In genomic region chr9:98333703-98334582, GRCh38 we compare ENCODE assay signal across 17 cellular contexts.
DNase-seq lines count a peak whose midpoint lies in the region; ATAC-seq, FAIRE-seq and TF ChIP-seq lines count a peak whose summit lies in the region.
"Had no signal": no experiment of that assay in that cellular context is flagged by ENCODE, and none has a peak within 500 bp of the region (broad histone marks: within the 10 kb centered on the region; RNA-seq: fewer than 3 reads in every experiment).

No MANE protein-coding gene starts in this region.

- POLR2A ChIA-PET in K562 (lab: Yijun Ruan, JAX) (interaction anchor here (1.6 kb wide), 1 partner anchor 242 kb away, joined by 3 read pairs; no protein-coding TSS in a partner anchor), WTC11 (lab: Charles Lee) (no interaction called here)

- in situ Hi-C loops in K562 (cut with MboI), result no loop called here

- CTCF ChIA-PET in K562 (lab: Yijun Ruan, JAX; ENCODE audit: low intra/inter-chr PET ratio) (no interaction called here), WTC11 (lab: Charles Lee) (interaction anchor here (0.7 kb wide), 1 partner anchor 203 kb away, joined by 3 read pairs; no protein-coding TSS in a partner anchor)

- H3K4me1 ChIP-seq in K562 (replicated peaks in 1 of 2; ENCODE audit: control insufficient read depth in 2 of 2, insufficient read depth in 2 of 2, low read length in 2 of 2), result peaks cover 23 to 44% of the 10 kb centered on the region in 2 experiments
- H3K4me1 ChIP-seq: transverse colon had no signal

- no peaks in the 10 kb centered on the region for H3K9me3 Mint-ChIP-seq in WTC11

- H3K27ac Mint-ChIP-seq in WTC11, result no peak overlapping the region

- no peaks in the 10 kb centered on the region for H3K36me3 ChIP-seq in K562 (ENCODE audit: control insufficient read depth, insufficient read depth, low read length)
- H3K36me3 ChIP-seq: transverse colon had no signal

- H3K79me2 ChIP-seq in K562 (ENCODE audit: control insufficient read depth, insufficient read depth, low read length), result no peaks in the 10 kb centered on the region

- peak; percentile 28; the same call in 1 of the 3 replicates for ATAC-seq in K562
- no peak for ATAC-seq in HG03135 (IDR thresholded peaks at IDR 0.05; ENCODE audit: unreplicated experiment)
- ATAC-seq in GM19023 (IDR thresholded peaks at IDR 0.05; ENCODE audit: unreplicated experiment), result no peak
- no peak for ATAC-seq in WTC11
- ATAC-seq: right cardiac atrium had no signal

- intact Hi-C loops in K562 (cut with micrococcal nuclease), result no loop called here

- H3K4me2 ChIP-seq in K562 (ENCODE audit: insufficient read depth, low read length), result no peak overlapping the region

- H3K27me3 Mint-ChIP-seq in WTC11 (ENCODE audit: low read depth), result no peaks in the 10 kb centered on the region; the same call in 1 of the 2 replicates

- H3K27ac ChIP-seq in C4-2B (peak overlapping the region; percentile 67), K562 (ENCODE audit: extremely low read depth, low read depth, low read length) (no peak overlapping the region; the same call in 2 of the 3 replicates)
- H3K27ac ChIP-seq: dorsolateral prefrontal cortex, SK-N-MC, transverse colon had no signal

- no peaks in the 10 kb centered on the region for H3K27me3 ChIP-seq in K562 (ENCODE audit: control insufficient read depth in 2 of 2, insufficient read depth in 2 of 2, low read length in 2 of 2)
- H3K27me3 ChIP-seq: dorsolateral prefrontal cortex, transverse colon had no signal

- H3K36me3 Mint-ChIP-seq in WTC11, result no peaks in the 10 kb centered on the region

- 46% methylated on average over 4 of the region's 5 CpGs for WGBS in K562 (ENCODE audit: insufficient coverage, low coverage, missing lambda C conversion rate)

- peak; percentile 46 for DNase-seq in LoVo (ENCODE audit: low spot score)
- peak in 3 of 4 experiments; percentile 33 to 76 (median 53) for DNase-seq in K562 (ENCODE audit: extremely low read depth in 1 of 4, low spot score in 3 of 4)
- peak; percentile 69 for DNase-seq in kidney glomerular epithelial cell (lab: John Stamatoyannopoulos, UW)
- no peak for DNase-seq in stimulated activated naive CD4-positive, alpha-beta T cell treated with Interleukin-2 at 50 U/mL for 16 hours (lab: John Stamatoyannopoulos, UW)
- DNase-seq in WTC11 (ENCODE audit: low spot score), result no peak
- DNase-seq: activated CD4-positive, alpha-beta T cell treated with anti-CD3 and anti-CD28 coated beads, Interleukin-2, amount 50 U/mL, for 1 hour; activated naive CD4-positive, alpha-beta T cell treated with Interleukin-2 at 50 U/mL for 16 hours; CD4-positive, CD25-positive, alpha-beta regulatory T cell; dorsolateral prefrontal cortex; NCI-H1092 treated with DMSO at 0.1 percent for 48 hours; NCI-H510A treated with DMSO at 0.1 percent for 48 hours; right cardiac atrium; transverse colon had no signal

- no peak overlapping the region for H3K4me3 ChIP-seq in K562
- H3K4me3 ChIP-seq: dorsolateral prefrontal cortex, SK-N-MC, transverse colon had no signal

- TF ChIP-seq CTCF in C4-2B (conservative IDR thresholded peaks at IDR 0.05) (no peak), K562 (IDR thresholded peaks at IDR 0.05 in 2 of 3, conservative IDR thresholded peaks at IDR 0.05 in 1 of 3; ENCODE audit: insufficient read depth in 2 of 3, low read depth in 1 of 3, low read length in 3 of 3) (no peak), WTC11 (IDR thresholded peaks at IDR 0.05) (no peak)

- H3K9ac ChIP-seq in K562 (ENCODE audit: insufficient read depth in 1 of 2, low read depth in 2 of 2, low read length in 2 of 2), result no peak overlapping the region

- H3K9me3 ChIP-seq in K562 (replicated peaks; ENCODE audit: control insufficient read depth, insufficient read depth, low read depth, low read length), result peaks cover 4% of the 10 kb centered on the region; the same call in 1 of the 2 replicates
- H3K9me3 ChIP-seq: transverse colon had no signal

- FAIRE-seq in K562 (lab: Jason Lieb, UNC), result peak; percentile 86

- H3K4me3 Mint-ChIP-seq in WTC11, result no peak overlapping the region
- H3K4me3 Mint-ChIP-seq: CD4-positive, CD25-positive, alpha-beta regulatory T cell had no signal

- peak; percentile 65 for TF ChIP-seq EP300 in K562 (IDR thresholded peaks at IDR 0.05; ENCODE audit: low read length)

- no peak overlapping the region; the same call in 1 of the 2 replicates for H2AFZ ChIP-seq in K562 (ENCODE audit: low read depth, low read length)

- H3K9me1 ChIP-seq in K562 (ENCODE audit: control insufficient read depth, insufficient read depth, low read length), result no peaks in the 10 kb centered on the region

- no TSS peak for BruUV-seq in K562 (replicated peaks; lab: Mats Ljungman, UMichigan)

- TF ChIP-seq POLR2A in K562 (conservative IDR thresholded peaks at IDR 0.05), result no peak

- TF ChIP-seq RAD21 in K562 (CRISPR knock-in tag; conservative IDR thresholded peaks at IDR 0.05 in 1 of 2, IDR thresholded peaks at IDR 0.05 in 1 of 2), result no peak

- no peaks in the 10 kb centered on the region for H3K4me1 Mint-ChIP-seq in WTC11
- H3K4me1 Mint-ChIP-seq: CD4-positive, CD25-positive, alpha-beta regulatory T cell had no signal

- H4K20me1 ChIP-seq in K562 (replicated peaks; ENCODE audit: control insufficient read depth, insufficient read depth, low read length), result no peaks in the 10 kb centered on the region

TF ChIP-seq in K562, 482 proteins besides CTCF, POLR2A, EP300 and RAD21 (continues in another document):
- no peak for TF ChIP-seq KLF1 (tag; IDR thresholded peaks at IDR 0.05)
- no peak for TF ChIP-seq MYNN (IDR thresholded peaks at IDR 0.05)
- TF ChIP-seq MYNN (CRISPR knock-in tag; IDR thresholded peaks at IDR 0.05), result no peak
- peak; percentile 86 for TF ChIP-seq JUND (IDR thresholded peaks at IDR 0.05; ENCODE audit: borderline replicate concordance, low read depth, low read length)
- TF ChIP-seq JUND (tag; IDR thresholded peaks at IDR 0.05; ENCODE audit: borderline replicate concordance, low read depth, low read length), result peak; percentile 90; the same call in 1 of the 3 replicates
- no peak for TF ChIP-seq POLR2AphosphoS2 (IDR thresholded peaks at IDR 0.05; ENCODE audit: low read length)

TF ChIP-seq in WTC11, 78 proteins besides CTCF, POLR2A, EP300 and RAD21 (continues in another document):
- no peak for TF ChIP-seq TEAD1 (CRISPR knock-in tag; IDR thresholded peaks at IDR 0.05)
- TF ChIP-seq SMAD4 (CRISPR knock-in tag; IDR thresholded peaks at IDR 0.05), result no peak
- TF ChIP-seq PRDM15 (CRISPR knock-in tag; IDR thresholded peaks at IDR 0.05), result no peak
- TF ChIP-seq TCF7 (CRISPR knock-in tag; IDR thresholded peaks at IDR 0.05; ENCODE audit: low read depth), result no peak
- no peak for TF ChIP-seq ELF4 (CRISPR knock-in tag; IDR thresholded peaks at IDR 0.05; ENCODE audit: low read depth)
- TF ChIP-seq TEAD4 (CRISPR knock-in tag; IDR thresholded peaks at IDR 0.05), result no peak
- TF ChIP-seq ZBTB43 (CRISPR knock-in tag; IDR thresholded peaks at IDR 0.05), result no peak
- no peak for TF ChIP-seq ZNF121 (CRISPR knock-in tag; IDR thresholded peaks at IDR 0.05)
- no peak for TF ChIP-seq RORB (CRISPR knock-in tag; IDR thresholded peaks at IDR 0.05)

Comparison
In these comparisons a context has a peak if more than half of its experiments do, and no peak if none do; other contexts are left out.
1. DNase-seq: peak in LoVo (single experiment), K562 (3 of 4) and kidney glomerular epithelial cell (single experiment); none in stimulated activated naive CD4-positive, alpha-beta T cell treated with Interleukin-2 at 50 U/mL for 16 hours (single experiment) and WTC11 (single experiment).